In the genomic region with DNA sequence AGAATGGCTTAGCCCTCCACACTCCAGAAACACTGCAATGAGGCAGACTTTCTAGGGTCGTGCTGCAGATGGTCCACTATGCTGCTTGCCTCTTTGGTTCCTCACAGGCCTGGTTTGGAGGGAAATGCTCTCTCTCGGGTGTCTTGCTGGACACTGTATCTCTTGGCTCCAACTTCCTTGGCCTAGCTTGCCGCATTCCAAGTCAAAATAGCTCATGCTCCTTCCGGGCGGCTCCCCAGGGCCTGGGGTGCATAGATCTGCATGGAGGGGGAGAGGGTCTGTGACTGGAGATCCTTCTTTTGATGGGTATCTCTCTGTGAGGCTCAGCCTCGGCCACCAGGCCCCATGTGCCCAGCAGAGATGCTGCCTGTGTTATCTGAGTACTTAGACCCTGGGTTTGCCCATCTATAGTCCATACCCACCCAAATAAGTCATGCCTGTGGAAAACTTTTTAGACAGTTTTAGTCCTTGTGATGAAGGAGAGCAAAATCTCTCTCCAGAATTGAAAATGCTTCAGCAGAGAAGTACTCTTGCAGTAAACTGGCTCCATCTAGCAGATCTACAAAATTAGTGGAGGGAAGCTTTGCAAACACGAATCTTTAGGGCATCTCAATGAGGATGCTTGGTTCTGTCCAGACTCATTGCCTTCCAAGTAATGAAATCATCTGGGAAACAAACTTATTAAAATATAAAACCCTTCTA, we compare ENCODE assay signal across 13 cellular contexts.
A peak's percentile ranks its signal among the peaks of the same experiment; 100 is the strongest.
DNase-seq lines count a peak whose midpoint lies in the region; ATAC-seq and TF ChIP-seq lines count a peak whose summit lies in the region.
"Had no signal": no experiment of that assay in that cellular context is flagged by ENCODE, and none has a peak within 500 bp of the region (broad histone marks: within the 10 kb centered on the region; RNA-seq: fewer than 3 reads in every experiment).

No MANE protein-coding gene starts in this region.

- ATAC-seq in left cardiac atrium (peak; percentile 26 to 76), thoracic aorta (ENCODE audit: insufficient number of reproducible peaks, low FRiP score, low read depth) (no peak), HG02885 (IDR thresholded peaks at IDR 0.05; ENCODE audit: poor library complexity, unreplicated experiment) (no peak)
- ATAC-seq: A549 had no signal

- intact Hi-C loops in left cardiac atrium (cut with DNase I), result no loop called here
- intact Hi-C loops in posterior vena cava (cut with DNase I), result no loop called here

- TF ChIP-seq CTCF in coronary artery (IDR thresholded peaks at IDR 0.05) (no peak), thoracic aorta (IDR thresholded peaks at IDR 0.05) (no peak), BE2C (IDR thresholded peaks at IDR 0.05; ENCODE audit: low read depth, low read length) (no peak)

- no peak overlapping the region for H3K4me3 ChIP-seq in coronary artery
- H3K4me3 ChIP-seq in thoracic aorta, result no peak overlapping the region
- no peak overlapping the region for H3K4me3 ChIP-seq in BE2C (ENCODE audit: low read depth, low read length)
- H3K4me3 ChIP-seq: A549; BLaER1 treated with 17β-estradiol and CSF1 and Interleukin-3, amounts not matched to agents 10 nM and 100 nM had no signal

- H3K9me3 ChIP-seq in thoracic aorta, result no peaks in the 10 kb centered on the region
- H3K9me3 ChIP-seq in BE2C, result no peaks in the 10 kb centered on the region
- H3K9me3 ChIP-seq: A549; BLaER1 treated with 17β-estradiol and CSF1 and Interleukin-3, amounts not matched to agents 10 nM and 100 nM had no signal

- H3K27ac ChIP-seq in coronary artery (peak overlapping the region; percentile 52 to 85), thoracic aorta (peak overlapping the region; percentile 71 to 89)
- H3K27ac ChIP-seq: A549; BLaER1 treated with 17β-estradiol and CSF1 and Interleukin-3, amounts not matched to agents 10 nM and 100 nM; HL-60 had no signal

- H3K27me3 ChIP-seq in thoracic aorta (replicated peaks; ENCODE audit: insufficient read depth) (no peaks in the 10 kb centered on the region), BE2C (no peaks in the 10 kb centered on the region; the same call in 1 of the 2 replicates)
- H3K27me3 ChIP-seq: BLaER1 treated with 17β-estradiol and CSF1 and Interleukin-3, amounts not matched to agents 10 nM and 100 nM had no signal

- H3K4me1 ChIP-seq in thoracic aorta (ENCODE audit: control insufficient read depth in 1 of 2, low read depth in 2 of 2), result peaks cover 57 to 82% of the 10 kb centered on the region in 2 donors
- no peaks in the 10 kb centered on the region for H3K4me1 ChIP-seq in BE2C
- H3K4me1 ChIP-seq: A549 had no signal

- H3K36me3 ChIP-seq in thoracic aorta (no peaks in the 10 kb centered on the region), BE2C (no peaks in the 10 kb centered on the region)
- H3K36me3 ChIP-seq: BLaER1 treated with 17β-estradiol and CSF1 and Interleukin-3, amounts not matched to agents 10 nM and 100 nM had no signal

- no peak for DNase-seq in coronary artery (ENCODE audit: low spot score)
- no peak for DNase-seq in left cardiac atrium
- peak; percentile 81 for DNase-seq in posterior vena cava (ENCODE audit: low spot score)
- no peak for DNase-seq in thoracic aorta (ENCODE audit: low spot score)
- no peak for DNase-seq in BE2C
- DNase-seq in AG20443 (ENCODE audit: low spot score), result no peak
- DNase-seq: CD4-positive, CD25-positive, alpha-beta regulatory T cell; HCEC 1CT; HFFc6 had no signal

Comparison
In these comparisons a context has a peak if more than half of its experiments do, and no peak if none do; other contexts are left out.
1. ATAC-seq: peak in left cardiac atrium (2 of 2); none in thoracic aorta (single experiment) and HG02885 (single experiment).